ENCODE assay signal across 7 cellular contexts in genomic region chr11:68211546-68211945, GRCh38. TPM values are rescaled to one million over a fixed set of nuclear protein-coding genes. Genes with fewer than 3 reads are reported as not detected.
DNase-seq lines count a peak whose midpoint lies in the region; ATAC-seq, FAIRE-seq and TF ChIP-seq lines count a peak whose summit lies in the region.

No MANE protein-coding gene starts in this region.

- peak overlapping the region; percentile 42; the same call in 1 of the 2 replicates for H3K27ac Mint-ChIP-seq in WTC11

- no peaks in the 10 kb centered on the region for H3K9me3 Mint-ChIP-seq in WTC11

- ATAC-seq in WTC11 (no peak), right cardiac atrium (no peak)

- H3K27ac ChIP-seq in right cardiac atrium (ENCODE audit: low read length) (no peak overlapping the region), skin epidermis (peak overlapping the region in 4 of 21 experiments; percentile 9 to 99 (median 72))

- POLR2A ChIA-PET in WTC11 (lab: Charles Lee): no interaction called here

- FAIRE-seq in D721Med (lab: Jason Lieb, UNC): no peak

- H3K4me3 ChIP-seq in HFF-Myc (replicated peaks; ENCODE audit: low read depth, low read length): peak overlapping the region; percentile 69
- peak overlapping the region; percentile 98 for H3K4me3 ChIP-seq in right cardiac atrium (ENCODE audit: low read length)
- peak overlapping the region in 5 of 7 experiments; percentile 68 to 89 (median 78) for H3K4me3 ChIP-seq in skin epidermis

- H3K4me1 ChIP-seq in right cardiac atrium (ENCODE audit: control insufficient read depth, insufficient read depth, low read length): peaks cover 7% of the 10 kb centered on the region

- no peaks in the 10 kb centered on the region for H3K27me3 ChIP-seq in right cardiac atrium (ENCODE audit: control insufficient read depth, insufficient read depth)

- H3K27me3 Mint-ChIP-seq in WTC11 (ENCODE audit: low read depth): peaks cover 9% of the 10 kb centered on the region

- peak overlapping the region; percentile 99 for H3K4me3 Mint-ChIP-seq in WTC11

- CTCF ChIA-PET in WTC11 (lab: Charles Lee): no interaction called here

- H3K4me1 Mint-ChIP-seq in WTC11: peaks cover 55% of the 10 kb centered on the region

- intact Hi-C loops in right cardiac atrium (cut with DNase I): loop anchor here in 1 of 4 donors (10.0 kb wide), 1 partner anchor 83 kb away; no protein-coding TSS in a partner anchor

- no peaks in the 10 kb centered on the region for H3K36me3 Mint-ChIP-seq in WTC11

- TF ChIP-seq CTCF in HFF-Myc (IDR thresholded peaks at IDR 0.05; ENCODE audit: low read depth, low read length, missing control alignments): no peak
- TF ChIP-seq CTCF in WTC11 (IDR thresholded peaks at IDR 0.05): no peak
- no peak for TF ChIP-seq CTCF in D721Med (IDR thresholded peaks at IDR 0.05; ENCODE audit: insufficient read depth, missing control alignments)

- H3K9me3 ChIP-seq in right cardiac atrium (ENCODE audit: control insufficient read depth, low read length): no peaks in the 10 kb centered on the region

- DNase-seq in HFF-Myc (ENCODE audit: extremely low read depth, low read depth): no peak
- no peak for DNase-seq in WTC11 (ENCODE audit: low spot score)
- DNase-seq in right cardiac atrium: no peak
- no peak for DNase-seq in NCI-H2081 (lab: John Stamatoyannopoulos, UW)
- DNase-seq in D721Med (ENCODE audit: insufficient read length, low spot score): no peak
- no peak for DNase-seq in GM03348 (ENCODE audit: low spot score)

- WGBS in right cardiac atrium: 26% methylated on average over 14 of the region's 14 CpGs

TF ChIP-seq in WTC11, 78 proteins besides CTCF, POLR2A, EP300 and RAD21:
- TF ChIP-seq ZNF512 (CRISPR knock-in tag; IDR thresholded peaks at IDR 0.05; ENCODE audit: borderline replicate concordance): no peak
- no peak for TF ChIP-seq ELF4 (CRISPR knock-in tag; IDR thresholded peaks at IDR 0.05; ENCODE audit: low read depth)
- no peak for TF ChIP-seq NR1H2 (CRISPR knock-in tag; IDR thresholded peaks at IDR 0.05)
- no peak for TF ChIP-seq MLX (CRISPR knock-in tag; IDR thresholded peaks at IDR 0.05)
- TF ChIP-seq FOXJ3 (CRISPR knock-in tag; IDR thresholded peaks at IDR 0.05; ENCODE audit: borderline replicate concordance): no peak
- no peak for TF ChIP-seq PRDM15 (CRISPR knock-in tag; IDR thresholded peaks at IDR 0.05)
- TF ChIP-seq SOX15 (CRISPR knock-in tag; IDR thresholded peaks at IDR 0.05): no peak
- no peak for TF ChIP-seq GRHL2 (CRISPR knock-in tag; IDR thresholded peaks at IDR 0.05; ENCODE audit: insufficient replicate concordance, severe bottlenecking)
- no peak for TF ChIP-seq ZNF425 (CRISPR knock-in tag; conservative IDR thresholded peaks at IDR 0.05)
- TF ChIP-seq RELA (CRISPR knock-in tag; IDR thresholded peaks at IDR 0.05; ENCODE audit: borderline replicate concordance): no peak

RNA-seq across cellular contexts. Expression of gene KMT5B, which starts 1.6 kb away (rescaled TPM):
- total RNA-seq in WTC11 (2021) (39.3 to 43.8 TPM (median 39.8 TPM) in 3 replicates), right cardiac atrium (10 to 100 TPM; 28.2 to 31.4 (median 30.6) TPM)
- 14.2 TPM for polyA plus RNA-seq in right cardiac atrium
